Comparison of ENCODE assay signal across 21 cellular contexts in the genomic region with DNA sequence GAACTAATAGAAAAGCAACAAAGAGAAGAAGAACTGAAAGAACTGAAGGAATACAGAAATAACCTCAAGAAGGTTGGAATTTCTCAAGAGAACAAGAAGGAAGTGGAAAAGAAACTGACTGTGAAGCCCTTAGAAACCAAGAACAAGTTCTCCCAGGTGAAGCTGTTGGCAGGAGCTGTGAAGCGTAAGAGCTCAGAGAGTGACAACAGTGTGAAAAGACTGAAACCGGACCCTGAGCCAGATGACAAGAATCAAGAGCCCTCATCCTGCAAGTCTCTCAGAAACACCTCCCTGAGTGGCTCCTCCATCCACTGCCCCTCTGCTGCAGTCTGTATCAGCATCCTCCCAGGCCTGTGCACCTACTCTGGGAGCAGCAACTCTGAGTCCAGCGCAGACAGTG. TPM values are rescaled to one million over a fixed set of nuclear protein-coding genes. Genes with fewer than 3 reads are reported as not detected.
DNase-seq lines count a peak whose midpoint lies in the region; ATAC-seq and TF ChIP-seq lines count a peak whose summit lies in the region.
"Had no signal": no experiment of that assay in that cellular context is flagged by ENCODE, and none has a peak within 500 bp of the region (broad histone marks: within the 10 kb centered on the region; RNA-seq: fewer than 3 reads in every experiment).

No MANE protein-coding gene starts in this region.

- no peak overlapping the region; a peak in 1 of 5 replicates for H3K4me3 Mint-ChIP-seq in H9
- H3K4me3 Mint-ChIP-seq: CD4-positive, alpha-beta T cell; nephron; T-helper 2 cell treated with Interferon-gamma antibody and Interleukin-4, amounts not matched to agents 5 μg/mL and 100 μg/mL, for 36 hours had no signal

- peaks cover 3 to 6% of the 10 kb centered on the region in 2 experiments for H3K9me3 Mint-ChIP-seq in H9
- H3K9me3 Mint-ChIP-seq: CD4-positive, alpha-beta T cell; nephron; T-helper 2 cell treated with Interferon-gamma antibody and Interleukin-4, amounts not matched to agents 5 μg/mL and 100 μg/mL, for 36 hours had no signal

- H4K8ac ChIP-seq in IMR-90 (ENCODE audit: low read depth in 2 of 2, low read length in 2 of 2) (no peak overlapping the region), H9 (replicated peaks; ENCODE audit: insufficient read length, low read depth, low read length) (no peak overlapping the region)

- no peaks in the 10 kb centered on the region for H3K9me3 ChIP-seq in IMR-90 (ENCODE audit: control insufficient read depth, insufficient read depth, low read length)
- H3K9me3 ChIP-seq in left lung: no peaks in the 10 kb centered on the region
- H3K9me3 ChIP-seq in H9 (ENCODE audit: control insufficient read depth, low read depth, low read length): no peaks in the 10 kb centered on the region
- H3K9me3 ChIP-seq in gastrocnemius medialis: no peaks in the 10 kb centered on the region
- H3K9me3 ChIP-seq: sigmoid colon had no signal

- H2AK9ac ChIP-seq in IMR-90 (replicated peaks; ENCODE audit: low read depth, low read length, poor library complexity): no peak overlapping the region

- intact Hi-C loops in IMR-90 (cut with micrococcal nuclease): no loop called here
- intact Hi-C loops in left lung (cut with DNase I): no loop called here
- intact Hi-C loops in gastrocnemius medialis (cut with DNase I; ENCODE audit: low total_unique reads): no loop called here

- H3K36me3 ChIP-seq in IMR-90 (ENCODE audit: control insufficient read depth, insufficient read depth, low read length): no peaks in the 10 kb centered on the region
- H3K36me3 ChIP-seq in left lung: no peaks in the 10 kb centered on the region
- H3K36me3 ChIP-seq in gastrocnemius medialis: no peaks in the 10 kb centered on the region
- H3K36me3 ChIP-seq: sigmoid colon had no signal

- H2BK15ac ChIP-seq in IMR-90 (ENCODE audit: low read depth, low read length): no peak overlapping the region
- H2BK15ac ChIP-seq in H9 (ENCODE audit: low read depth, low read length): no peak overlapping the region

- H3K4me2 ChIP-seq in IMR-90 (ENCODE audit: low read depth, low read length) (no peak overlapping the region), H9 (ENCODE audit: insufficient read depth, insufficient read length, low read length) (no peak overlapping the region)

- no peak overlapping the region for H3K4ac ChIP-seq in IMR-90 (ENCODE audit: low read depth, low read length)
- no peak overlapping the region for H3K4ac ChIP-seq in H9 (ENCODE audit: low read depth, low read length)

- H3K4me3 ChIP-seq in IMR-90 (ENCODE audit: insufficient read depth, low read depth, low read length): no peak overlapping the region
- H3K4me3 ChIP-seq in left lung: no peak overlapping the region
- H3K4me3 ChIP-seq in gastrocnemius medialis: no peak overlapping the region
- H3K4me3 ChIP-seq: sigmoid colon had no signal

- H3K18ac ChIP-seq in IMR-90 (ENCODE audit: low read depth, low read length) (no peak overlapping the region), H9 (ENCODE audit: insufficient read length, low read depth, low read length) (no peak overlapping the region)

- H2BK120ac ChIP-seq in IMR-90 (ENCODE audit: low read depth, low read length) (no peak overlapping the region), H9 (ENCODE audit: low read depth, low read length, poor library complexity, severe bottlenecking) (no peak overlapping the region)

- no peak for TF ChIP-seq RAD21 in IMR-90 (IDR thresholded peaks at IDR 0.05; ENCODE audit: low read length)

- peaks cover 5% of the 10 kb centered on the region; the same call in 1 of the 2 replicates for H3K27me3 Mint-ChIP-seq in H9 (ENCODE audit: low read depth)

- H3K27ac Mint-ChIP-seq in H9: no peak overlapping the region
- H3K27ac Mint-ChIP-seq: CD4-positive, alpha-beta T cell; nephron; T-helper 2 cell treated with Interferon-gamma antibody and Interleukin-4, amounts not matched to agents 5 μg/mL and 100 μg/mL, for 36 hours had no signal

- H3K27me3 ChIP-seq in IMR-90 (ENCODE audit: control insufficient read depth, insufficient read depth, low read length): peaks cover 4% of the 10 kb centered on the region
- no peaks in the 10 kb centered on the region for H3K27me3 ChIP-seq in left lung
- H3K27me3 ChIP-seq in H9 (ENCODE audit: insufficient read depth, low read length): no peaks in the 10 kb centered on the region
- no peaks in the 10 kb centered on the region for H3K27me3 ChIP-seq in gastrocnemius medialis
- H3K27me3 ChIP-seq: sigmoid colon had no signal

- H3K9me1 ChIP-seq in IMR-90 (ENCODE audit: insufficient read depth, low read length): no peaks in the 10 kb centered on the region

- dilution Hi-C loops in IMR-90 (cut with HindIII; ENCODE audit: low sequenced_read_pairs, unreplicated experiment): no loop called here

- H3T11ph ChIP-seq in H9 (ENCODE audit: low read length): no peak overlapping the region

- peak overlapping the region; percentile 15 for H2AFZ ChIP-seq in IMR-90 (replicated peaks; ENCODE audit: low read length, poor library complexity)
- H2AFZ ChIP-seq in H9 (ENCODE audit: low read length): no peak overlapping the region

- no peak overlapping the region for H2BK5ac ChIP-seq in IMR-90 (ENCODE audit: low read depth, low read length, poor library complexity, severe bottlenecking)
- H2BK5ac ChIP-seq in H9 (ENCODE audit: insufficient read length, low read length): no peak overlapping the region

- 90% methylated on average over 1 of the region's 3 CpGs; no CpG with 5 or more reads in 1 of the 2 experiments for WGBS in IMR-90 (ENCODE audit: extremely low coverage in 2 of 2, insufficient read length in 1 of 2), 2 experiments
- WGBS in H9 (ENCODE audit: extremely low coverage, insufficient read length, low lambda C conversion rate): no CpG with 5 or more reads among the region's 3 CpGs

- TF ChIP-seq CTCF in IMR-90 (conservative IDR thresholded peaks at IDR 0.05; ENCODE audit: low read depth, low read length) (no peak), left lung (IDR thresholded peaks at IDR 0.05) (no peak), H9 (conservative IDR thresholded peaks at IDR 0.05) (no peak), gastrocnemius medialis (IDR thresholded peaks at IDR 0.05 in 4 of 5, conservative IDR thresholded peaks at IDR 0.05 in 1 of 5) (no peak)

- H2BK20ac ChIP-seq in IMR-90 (ENCODE audit: low read depth, low read length) (no peak overlapping the region), H9 (ENCODE audit: low read depth, low read length, poor library complexity, severe bottlenecking) (no peak overlapping the region)

- H2AK5ac ChIP-seq in IMR-90 (ENCODE audit: low read depth, low read length) (no peak overlapping the region), H9 (ENCODE audit: insufficient read length, low read length) (no peak overlapping the region)

- H4K20me1 ChIP-seq in IMR-90 (ENCODE audit: insufficient read depth, low read length) (no peaks in the 10 kb centered on the region), H9 (ENCODE audit: control insufficient read depth, insufficient read depth, insufficient read length) (no peaks in the 10 kb centered on the region)

- H3K4me1 ChIP-seq in IMR-90 (ENCODE audit: control insufficient read depth, insufficient read depth, low read length) (no peaks in the 10 kb centered on the region), left lung (no peaks in the 10 kb centered on the region), H9 (ENCODE audit: insufficient read depth, low read length) (peaks cover 16% of the 10 kb centered on the region; the same call in 1 of the 2 replicates), gastrocnemius medialis (no peaks in the 10 kb centered on the region)
- H3K4me1 ChIP-seq: sigmoid colon had no signal

- no peak overlapping the region for H3K23ac ChIP-seq in IMR-90 (ENCODE audit: low read depth, low read length)
- no peak overlapping the region for H3K23ac ChIP-seq in H9 (ENCODE audit: insufficient read length, low read depth, low read length)

- H3K9ac ChIP-seq in IMR-90 (ENCODE audit: low read depth, low read length): no peak overlapping the region
- H3K9ac ChIP-seq in H9 (ENCODE audit: extremely low read depth, insufficient read length, low read length): no peak overlapping the region

- TF ChIP-seq POLR2A in IMR-90 (IDR thresholded peaks at IDR 0.05; ENCODE audit: low read depth, low read length) (no peak), gastrocnemius medialis (IDR thresholded peaks at IDR 0.05) (no peak)

- peak; percentile 58 for ATAC-seq in GM19351 (IDR thresholded peaks at IDR 0.05; ENCODE audit: unreplicated experiment)
- ATAC-seq in IMR-90 (ENCODE audit: low read depth): no peak
- ATAC-seq in left lung: peak; percentile 76
- no peak for ATAC-seq in gastrocnemius medialis
- no peak for ATAC-seq in HG02571 (IDR thresholded peaks at IDR 0.05; ENCODE audit: unreplicated experiment)
- ATAC-seq: left lobe of liver, SK-N-SH treated with all-trans-retinoic acid at 6 μM for 48 hours had no signal

- no peak overlapping the region for H4K91ac ChIP-seq in IMR-90 (ENCODE audit: insufficient read depth, low read depth, low read length)
- H4K91ac ChIP-seq in H9 (ENCODE audit: insufficient read length, low read depth, low read length): no peak overlapping the region

- no peaks in the 10 kb centered on the region for H3K23me2 ChIP-seq in H9 (ENCODE audit: insufficient read length, low read depth, low read length, poor library complexity, severe bottlenecking)

- no peak overlapping the region for H3K56ac ChIP-seq in IMR-90 (ENCODE audit: extremely low read depth, insufficient read depth, low read length)
- H3K56ac ChIP-seq in H9 (ENCODE audit: insufficient read length, low read depth, low read length): no peak overlapping the region

- H2BK12ac ChIP-seq in H9 (ENCODE audit: insufficient read length, low read depth, low read length): no peak overlapping the region

- in situ Hi-C loops in IMR-90 (cut with MboI; ENCODE audit: low sequenced_read_pairs) (no loop called here), gastrocnemius medialis (cut with MboI; ENCODE audit: low sequenced_read_pairs in 4 of 4) (no loop called here)

- CTCF ChIA-PET in IMR-90 (lab: Yijun Ruan, JAX): no interaction called here

- H4K5ac ChIP-seq in IMR-90 (ENCODE audit: low read depth, low read length) (no peak overlapping the region), H9 (ENCODE audit: insufficient read length, low read depth, low read length) (no peak overlapping the region)

- H3K79me2 ChIP-seq in H9 (ENCODE audit: insufficient read depth, low read length): no peaks in the 10 kb centered on the region

- H3K79me1 ChIP-seq in IMR-90 (ENCODE audit: low read depth in 1 of 2, low read length in 2 of 2) (no peaks in the 10 kb centered on the region), H9 (ENCODE audit: insufficient read depth, low read depth, low read length, poor library complexity, severe bottlenecking) (no peaks in the 10 kb centered on the region)

- no peak overlapping the region for H3K14ac ChIP-seq in IMR-90 (replicated peaks; ENCODE audit: low read depth, low read length)
- no peak overlapping the region for H3K14ac ChIP-seq in H9 (ENCODE audit: insufficient read depth, low read length)

- DNase-seq in DMS79 (lab: John Stamatoyannopoulos, UW) (peak; percentile 54), IMR-90 (no peak), left lung (no peak), H9 (no peak), GF-D8 (lab: John Stamatoyannopoulos, UW) (no peak), gastrocnemius medialis (no peak)
- DNase-seq: activated CD4-positive, alpha-beta T cell treated with anti-CD3 and anti-CD28 coated beads, Interleukin-2, amount 50 U/mL, for 4 hours; activated effector memory CD4-positive, alpha-beta T cell treated with anti-CD3 and anti-CD28 coated beads, Interleukin-2, amount 50 U/mL, for 16 hours; amniotic stem cell; CD4-positive, alpha-beta T cell; NCI-H1694; NCI-H226; posterior cingulate gyrus; sigmoid colon had no signal

- no TSS peak for BruUV-seq in IMR-90 (replicated peaks; lab: Mats Ljungman, UMichigan)

- POLR2A ChIA-PET in IMR-90 (lab: Charles Lee; ENCODE audit: unreplicated experiment): interaction anchor here (0.6 kb wide), 1 partner anchor 85 kb away, joined by 3 read pairs; no protein-coding TSS in a partner anchor

- H3K27ac ChIP-seq in IMR-90 (ENCODE audit: insufficient read depth, low read length): no peak overlapping the region
- no peak overlapping the region for H3K27ac ChIP-seq in left lung
- H3K27ac ChIP-seq in H9 (ENCODE audit: insufficient read length, low read depth, low read length): no peak overlapping the region
- no peak overlapping the region for H3K27ac ChIP-seq in gastrocnemius medialis
- H3K27ac ChIP-seq: HL-60, sigmoid colon had no signal

- H3K36me3 Mint-ChIP-seq in H9 (ENCODE audit: insufficient read depth in 1 of 3, low read depth in 3 of 3): peaks cover 0 to 13% (median 0%) of the 10 kb centered on the region in 3 experiments; a peak in 4 of 7 replicates

- peaks cover 57 to 63% of the 10 kb centered on the region in 2 experiments for H3K4me1 Mint-ChIP-seq in H9
- H3K4me1 Mint-ChIP-seq: nephron had no signal

RNA-seq across cellular contexts. Expression of a gene that starts 8.4 kb away (rescaled TPM):
- total RNA-seq in IMR-90 (2012; rRNA removed) (under 0.01 TPM in 2 replicates), left lung (10 to 100 TPM; 22.4 to 32.9 TPM), H9 (2021) (19.7 and 19.9 TPM in 2 replicates), gastrocnemius medialis (under 1 TPM; 0.29 to 0.52 (median 0.45) TPM)
- 0.09 and 0.10 TPM in 2 replicates for polyA plus RNA-seq in IMR-90 (2012; rRNA removed)
- 0.03 and 0.05 TPM in 2 replicates for polyA plus RNA-seq in IMR-90 (2012; cell fraction: cytosol; rRNA removed)
- polyA plus RNA-seq in IMR-90 (2012; cell fraction: nucleus; rRNA removed; ENCODE audit: low replicate concordance): 0.21 and 0.32 TPM in 2 replicates

Comparison
In these comparisons a context has a peak if more than half of its experiments do, and no peak if none do; other contexts are left out.
1. ATAC-seq: peak in GM19351 (single experiment) and left lung (single experiment); none in IMR-90 (single experiment), gastrocnemius medialis (0 of 2) and HG02571 (single experiment).
2. RNA of a gene that starts 8.4 kb away (total RNA-seq): 22.4 to 32.9 TPM in left lung and 19.7 to 19.9 TPM in H9; 0.29 to 0.52 TPM in gastrocnemius medialis and under 0.01 TPM in IMR-90; every median in the first group is over 10 times any median in the second.